In the genomic region with DNA sequence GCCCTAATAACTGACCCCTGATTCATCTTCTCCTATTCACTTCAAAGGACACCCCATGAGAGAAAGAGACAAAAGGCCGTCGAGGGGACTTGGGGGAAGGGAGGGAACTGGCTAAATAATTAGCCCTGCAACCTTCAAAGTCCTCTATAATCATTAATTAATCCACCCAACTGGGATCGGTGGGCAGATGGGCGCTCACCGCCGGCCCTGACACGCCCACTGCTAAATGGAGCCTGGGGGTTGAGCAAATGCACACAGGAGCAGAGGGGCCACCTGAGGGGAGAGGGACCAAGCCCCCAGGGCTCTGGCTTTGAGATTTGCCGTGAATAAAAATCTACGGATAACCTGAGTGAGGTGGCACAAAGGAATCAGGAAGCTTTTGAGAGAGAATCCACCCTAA, we compare ENCODE assay signal across 18 cellular contexts.
DNase-seq lines count a peak whose midpoint lies in the region; FAIRE-seq and TF ChIP-seq lines count a peak whose summit lies in the region.
"Had no signal": no experiment of that assay in that cellular context is flagged by ENCODE, and none has a peak within 500 bp of the region (broad histone marks: within the 10 kb centered on the region; RNA-seq: fewer than 3 reads in every experiment).

No MANE protein-coding gene starts in this region.

- peak; percentile 60 for DNase-seq in NCI-H69 (lab: John Stamatoyannopoulos, UW)
- DNase-seq in astrocyte (ENCODE audit: low read depth): no peak
- DNase-seq in retina: peak; percentile 64
- DNase-seq in DMS 273 treated with DMSO at 0.1 percent for 48 hours (lab: John Stamatoyannopoulos, UW): no peak
- no peak for DNase-seq in colonic mucosa
- DNase-seq in activated naive CD4-positive, alpha-beta T cell treated with Interleukin-2 at 50 U/mL for 16 hours: no peak
- DNase-seq: BE2C; CD4-positive, alpha-beta memory T cell; DMS153; DMS79 treated with DMSO at 0.1 percent for 48 hours; EL; GDM1; HCEC 1CT had no signal

- no peak for TF ChIP-seq CTCF in astrocyte (IDR thresholded peaks at IDR 0.05; ENCODE audit: insufficient read depth, low read depth, low read length)
- no peak for TF ChIP-seq CTCF in nephron (IDR thresholded peaks at IDR 0.05; ENCODE audit: unreplicated experiment in 3 of 3)
- TF ChIP-seq CTCF in colonic mucosa (IDR thresholded peaks at IDR 0.05): no peak

- no peaks in the 10 kb centered on the region for H3K79me2 ChIP-seq in astrocyte (ENCODE audit: insufficient read depth, low read length)

- peak overlapping the region; percentile 58 for H2AFZ ChIP-seq in astrocyte (ENCODE audit: low read depth, low read length)

- no peak overlapping the region for H3K27ac Mint-ChIP-seq in astrocyte (ENCODE audit: unreplicated experiment)
- H3K27ac Mint-ChIP-seq in nephron: peak overlapping the region; percentile 17 to 65 (median 18)
- H3K27ac Mint-ChIP-seq: CD4-positive, alpha-beta memory T cell had no signal

- H3K27me3 Mint-ChIP-seq in astrocyte (ENCODE audit: low read depth, unreplicated experiment): peaks cover 31% of the 10 kb centered on the region
- peaks cover 37% of the 10 kb centered on the region for H3K27me3 Mint-ChIP-seq in nephron (ENCODE audit: low read depth)
- H3K27me3 Mint-ChIP-seq: CD4-positive, alpha-beta memory T cell had no signal

- no peak for FAIRE-seq in astrocyte (lab: Jason Lieb, UNC)
- FAIRE-seq: A549, GM12892, GM19239 had no signal

- H3K27me3 ChIP-seq in astrocyte (ENCODE audit: insufficient read depth, low read length): peaks cover 9% of the 10 kb centered on the region
- no peaks in the 10 kb centered on the region for H3K27me3 ChIP-seq in colonic mucosa
- H3K27me3 ChIP-seq: BE2C had no signal

- H4K20me1 ChIP-seq in astrocyte (ENCODE audit: insufficient read depth, low read length): no peaks in the 10 kb centered on the region

- H3K4me1 Mint-ChIP-seq in astrocyte (ENCODE audit: low read depth, unreplicated experiment): peaks cover 4% of the 10 kb centered on the region
- no peaks in the 10 kb centered on the region for H3K4me1 Mint-ChIP-seq in nephron

- H3K9me3 Mint-ChIP-seq in astrocyte (ENCODE audit: unreplicated experiment): peaks cover 8% of the 10 kb centered on the region
- H3K9me3 Mint-ChIP-seq in nephron: no peaks in the 10 kb centered on the region

- H3K27ac ChIP-seq in astrocyte (ENCODE audit: low read depth, low read length): no peak overlapping the region
- H3K27ac ChIP-seq in colonic mucosa: no peak overlapping the region
- H3K27ac ChIP-seq: A549, C4-2B had no signal

- H3K36me3 Mint-ChIP-seq in astrocyte (ENCODE audit: low read depth, unreplicated experiment): peaks cover 2% of the 10 kb centered on the region
- H3K36me3 Mint-ChIP-seq in nephron (ENCODE audit: low read depth): no peaks in the 10 kb centered on the region
- H3K36me3 Mint-ChIP-seq: CD4-positive, alpha-beta memory T cell had no signal

- H3K4me3 ChIP-seq in astrocyte (ENCODE audit: insufficient read depth, low read depth, low read length) (no peak overlapping the region), colonic mucosa (no peak overlapping the region)
- H3K4me3 ChIP-seq: A549 had no signal

- H3K4me3 Mint-ChIP-seq in astrocyte (ENCODE audit: unreplicated experiment): no peak overlapping the region
- H3K4me3 Mint-ChIP-seq in nephron: no peak overlapping the region
- H3K4me3 Mint-ChIP-seq: CD4-positive, alpha-beta memory T cell had no signal

- no peaks in the 10 kb centered on the region for H3K4me1 ChIP-seq in astrocyte (ENCODE audit: insufficient read depth, low read length)
- H3K4me1 ChIP-seq in colonic mucosa: no peaks in the 10 kb centered on the region
- H3K4me1 ChIP-seq: A549, BE2C had no signal

- intact Hi-C loops in colonic mucosa (cut with DNase I): no loop called here

- H3K9ac ChIP-seq in astrocyte (ENCODE audit: low read length) (no peak overlapping the region), colonic mucosa (ENCODE audit: low read depth in 2 of 2, low read length in 2 of 2) (no peak overlapping the region)

- no peaks in the 10 kb centered on the region for H3K36me3 ChIP-seq in astrocyte (ENCODE audit: insufficient read depth, low read length)
- H3K36me3 ChIP-seq in colonic mucosa: no peaks in the 10 kb centered on the region
- H3K36me3 ChIP-seq: BE2C had no signal

- H3K9me3 ChIP-seq in astrocyte (ENCODE audit: insufficient read depth, low read depth, low read length): peaks cover 3% of the 10 kb centered on the region
- H3K9me3 ChIP-seq in colonic mucosa: no peaks in the 10 kb centered on the region
- H3K9me3 ChIP-seq: A549, BE2C had no signal

- H3K4me2 ChIP-seq in astrocyte (ENCODE audit: low read length): no peak overlapping the region
- H3K4me2 ChIP-seq: A549 had no signal

Comparison
In these comparisons a context has a peak if more than half of its experiments do, and no peak if none do; other contexts are left out.
1. DNase-seq: peak in NCI-H69 (single experiment) and retina (single experiment); none in astrocyte (single experiment), DMS 273 treated with DMSO at 0.1 percent for 48 hours (single experiment), colonic mucosa (single experiment) and activated naive CD4-positive, alpha-beta T cell treated with Interleukin-2 at 50 U/mL for 16 hours (single experiment).